In the genomic region with DNA sequence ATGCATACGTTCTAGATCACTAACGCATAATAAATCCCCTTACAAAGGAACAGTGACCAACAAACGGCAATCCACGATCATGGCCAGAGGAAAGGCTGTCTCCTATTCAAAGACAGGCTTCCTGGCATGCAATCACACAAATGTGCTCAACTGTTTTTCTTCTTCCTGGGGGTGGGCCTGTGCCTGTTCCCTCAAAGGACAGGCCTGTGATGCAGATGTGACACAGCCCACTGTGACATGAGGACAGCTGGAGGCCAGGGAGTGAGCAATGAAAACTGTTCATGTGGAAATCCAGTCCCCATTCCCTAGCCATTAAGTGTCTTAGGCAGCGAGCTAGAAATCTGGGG, we compare ENCODE assay signal across 15 cellular contexts.
DNase-seq lines count a peak whose midpoint lies in the region; ATAC-seq and TF ChIP-seq lines count a peak whose summit lies in the region.
"Had no signal": no experiment of that assay in that cellular context is flagged by ENCODE, and none has a peak within 500 bp of the region (broad histone marks: within the 10 kb centered on the region; RNA-seq: fewer than 3 reads in every experiment).

No MANE protein-coding gene starts in this region.

- DNase-seq in Caki2 (ENCODE audit: low read depth) (peak; percentile 12), adipocyte (ENCODE audit: low read depth) (no peak), hepatocyte (ENCODE audit: low spot score) (no peak), trophoblast cell (no peak), activated T-cell treated with anti-CD3 and anti-CD28 coated beads for 4 hours (no peak)
- DNase-seq: activated naive CD8-positive, alpha-beta T cell treated with anti-CD3 and anti-CD28 coated beads, Interleukin-2, amount 10 ng/mL, durations not matched to agents 7 days and 5 days; DMS 273 treated with DMSO at 0.1 percent for 48 hours; naive thymus-derived CD8-positive, alpha-beta T cell; NCI-H526 treated with DMSO at 0.1 percent for 48 hours; SJCRH30; spleen had no signal

- H3K4me1 ChIP-seq in adipocyte (ENCODE audit: control insufficient read depth, insufficient read depth, low read length) (peaks cover 38% of the 10 kb centered on the region), hepatocyte (ENCODE audit: insufficient read depth) (peaks cover 15% of the 10 kb centered on the region), trophoblast cell (ENCODE audit: control insufficient read depth in 1 of 2, insufficient read depth in 2 of 2, low read length in 2 of 2) (peaks cover 18 to 19% of the 10 kb centered on the region in 2 experiments)
- H3K4me1 ChIP-seq: SJCRH30, spleen had no signal

- H3K9me3 ChIP-seq in adipocyte (ENCODE audit: control insufficient read depth, low read length) (no peaks in the 10 kb centered on the region), hepatocyte (ENCODE audit: low read depth) (no peaks in the 10 kb centered on the region), trophoblast cell (ENCODE audit: insufficient read depth, low read depth, low read length) (peaks cover 5% of the 10 kb centered on the region)
- H3K9me3 ChIP-seq: SJCRH30, thoracic aorta had no signal

- peak overlapping the region; percentile 39 for H3K9ac ChIP-seq in adipocyte (ENCODE audit: low read length)
- H3K9ac ChIP-seq in trophoblast cell (ENCODE audit: low read length): no peak overlapping the region

- no peaks in the 10 kb centered on the region for H3K79me2 ChIP-seq in hepatocyte
- H3K79me2 ChIP-seq in trophoblast cell (ENCODE audit: control insufficient read depth, insufficient read depth, low read length, poor library complexity): no peaks in the 10 kb centered on the region

- H2AFZ ChIP-seq in hepatocyte (no peak overlapping the region), trophoblast cell (ENCODE audit: insufficient read depth, low read length, poor library complexity) (peak overlapping the region; percentile 4)

- no peak overlapping the region for H2BK5ac ChIP-seq in trophoblast cell (ENCODE audit: low read depth, low read length, poor library complexity)

- 31% methylated on average over 5 of the region's 5 CpGs for WGBS in hepatocyte (ENCODE audit: low lambda C conversion rate, missing lambda C conversion rate)
- WGBS in trophoblast cell (ENCODE audit: extremely low coverage, insufficient coverage, insufficient read length): no CpG with 5 or more reads among the region's 5 CpGs

- H3K36me3 ChIP-seq in adipocyte (ENCODE audit: control insufficient read depth, insufficient read depth, low read length, severe bottlenecking) (no peaks in the 10 kb centered on the region), hepatocyte (replicated peaks; ENCODE audit: insufficient read depth, low read depth) (no peaks in the 10 kb centered on the region), trophoblast cell (ENCODE audit: control insufficient read depth in 1 of 2, insufficient read depth in 2 of 2, low read length in 2 of 2) (peaks cover 0 to 2% of the 10 kb centered on the region in 2 experiments)
- H3K36me3 ChIP-seq: SJCRH30, spleen, thoracic aorta had no signal

- H3K27ac ChIP-seq in hepatocyte (peak overlapping the region; percentile 46), trophoblast cell (ENCODE audit: low read depth, low read length) (peak overlapping the region; percentile 15)
- H3K27ac ChIP-seq: SJCRH30, spleen, thoracic aorta had no signal

- H3K79me1 ChIP-seq in trophoblast cell (ENCODE audit: low read length): peaks cover 7% of the 10 kb centered on the region

- H2BK12ac ChIP-seq in trophoblast cell (ENCODE audit: low read length): no peak overlapping the region

- H2AK5ac ChIP-seq in trophoblast cell (ENCODE audit: low read length): no peak overlapping the region

- H3K27me3 ChIP-seq in adipocyte (replicated peaks; ENCODE audit: control insufficient read depth, insufficient read depth, low read length) (no peaks in the 10 kb centered on the region), hepatocyte (no peaks in the 10 kb centered on the region), trophoblast cell (ENCODE audit: insufficient read depth, low read length) (no peaks in the 10 kb centered on the region)
- H3K27me3 ChIP-seq: SJCRH30, spleen had no signal

- no peak overlapping the region for H3K23ac ChIP-seq in trophoblast cell (ENCODE audit: low read length)

- H3K4me2 ChIP-seq in hepatocyte (peak overlapping the region; percentile 4), trophoblast cell (ENCODE audit: low read length) (peak overlapping the region; percentile 11)

- in situ Hi-C loops in Caki2 (cut with HindIII; ENCODE audit: low pct_unique_long_range_greater_than_20kb, low sequenced_read_pairs): no loop called here

- H3K4me3 ChIP-seq in adipocyte (ENCODE audit: low read length) (peak overlapping the region; percentile 39), hepatocyte (no peak overlapping the region), trophoblast cell (ENCODE audit: low read depth, low read length) (no peak overlapping the region)
- H3K4me3 ChIP-seq: SJCRH30, spleen, thoracic aorta had no signal

- no peak for TF ChIP-seq CTCF in hepatocyte (IDR thresholded peaks at IDR 0.05; ENCODE audit: poor library complexity)

- peak overlapping the region; percentile 1 for H4K91ac ChIP-seq in trophoblast cell (ENCODE audit: low read depth, low read length)

- H4K8ac ChIP-seq in trophoblast cell (ENCODE audit: low read depth, low read length): no peak overlapping the region

- TF ChIP-seq POLR2A in GM18505 (IDR thresholded peaks at IDR 0.05; ENCODE audit: borderline replicate concordance, extremely low read depth, insufficient read depth, insufficient read length): no peak

- no peaks in the 10 kb centered on the region for H4K20me1 ChIP-seq in hepatocyte (ENCODE audit: insufficient read depth, poor library complexity, severe bottlenecking)

- H3K4ac ChIP-seq in trophoblast cell (ENCODE audit: low read depth, low read length): no peak overlapping the region

- H3K9me2 ChIP-seq in hepatocyte (replicated peaks; ENCODE audit: insufficient read depth): no peaks in the 10 kb centered on the region

- no peak overlapping the region for H3K14ac ChIP-seq in trophoblast cell (ENCODE audit: low read length)

- peak overlapping the region; percentile 0 for H3K18ac ChIP-seq in trophoblast cell (ENCODE audit: low read length)

- H2BK120ac ChIP-seq in trophoblast cell (ENCODE audit: insufficient read depth, low read length, poor library complexity): no peak overlapping the region

- H4K12ac ChIP-seq in trophoblast cell (ENCODE audit: low read depth, low read length): no peak overlapping the region

- ATAC-seq in GM21381 (IDR thresholded peaks at IDR 0.05; ENCODE audit: unreplicated experiment) (no peak), GM18505 (IDR thresholded peaks at IDR 0.05; ENCODE audit: unreplicated experiment) (no peak), HG02610 (IDR thresholded peaks at IDR 0.05; ENCODE audit: unreplicated experiment) (no peak)
- ATAC-seq: naive thymus-derived CD8-positive, alpha-beta T cell had no signal
